In genomic region chr1:185786524-185786923, GRCh38 we compare ENCODE assay signal across 1 cellular context.
TF ChIP-seq lines count a peak whose summit lies in the region.

No MANE protein-coding gene starts in this region.

TF ChIP-seq in IMR-90, 13 proteins besides CTCF, POLR2A, EP300 and RAD21 (continued from another document):
- TF ChIP-seq MXI1 (IDR thresholded peaks at IDR 0.05; ENCODE audit: borderline replicate concordance, low read depth, low read length), result no peak
- no peak for TF ChIP-seq MAFK (IDR thresholded peaks at IDR 0.05; ENCODE audit: low read depth, low read length)
- no peak for TF ChIP-seq ELK1 (IDR thresholded peaks at IDR 0.05; ENCODE audit: borderline replicate concordance, low read depth, low read length)
TF ChIP-seq in IMR-90: peak in this region for 0.
